ENCODE assay signal across 8 cellular contexts in genomic region chr22:35915477-35916013, GRCh38.
DNase-seq lines count a peak whose midpoint lies in the region; ATAC-seq and TF ChIP-seq lines count a peak whose summit lies in the region.

No MANE protein-coding gene starts in this region.

- peak overlapping the region; percentile 64 for H3K4me2 ChIP-seq in GM23338

- H3K9me3 Mint-ChIP-seq in GM23338 = no peaks in the 10 kb centered on the region

- peaks cover 5% of the 10 kb centered on the region for H3K27me3 Mint-ChIP-seq in GM23338 (ENCODE audit: insufficient read depth, low read depth, poor library complexity)

- H3K27ac ChIP-seq in GM23338 (ENCODE audit: low read depth) (peak overlapping the region; percentile 93), SJSA1 (peak overlapping the region; percentile 34; the same call in 1 of the 2 replicates), heart left ventricle (peak overlapping the region; percentile 57 to 91 (median 84)), sigmoid colon (peak overlapping the region; percentile 80 to 87 (median 86))

- no peaks in the 10 kb centered on the region for H3K36me3 Mint-ChIP-seq in GM23338 (ENCODE audit: low read depth)

- intact Hi-C loops in heart left ventricle (cut with DNase I) (loop anchor here (2.0 to 10.0 kb wide), 13 partner anchors 21 to 491 kb away; no protein-coding TSS in a partner anchor), sigmoid colon (cut with DNase I) (loop anchor here (2.0 to 5.0 kb wide), 2 partner anchors 173 to 289 kb away; no protein-coding TSS in a partner anchor)

- TF ChIP-seq POLR2A in heart left ventricle (IDR thresholded peaks at IDR 0.05) (no peak), sigmoid colon (IDR thresholded peaks at IDR 0.05) (no peak)

- H3K9me3 ChIP-seq in SJSA1 (replicated peaks) (no peaks in the 10 kb centered on the region), heart left ventricle (no peaks in the 10 kb centered on the region), sigmoid colon (no peaks in the 10 kb centered on the region)

- H3K36me3 ChIP-seq in GM23338 (ENCODE audit: insufficient read depth) (no peaks in the 10 kb centered on the region), SJSA1 (no peaks in the 10 kb centered on the region), heart left ventricle (no peaks in the 10 kb centered on the region), sigmoid colon (no peaks in the 10 kb centered on the region)

- DNase-seq in GM23338 (ENCODE audit: low spot score) = no peak
- peak in 1 of 2 experiments; percentile 37 for DNase-seq in SJSA1 (ENCODE audit: low read depth in 1 of 2, low spot score in 2 of 2)
- DNase-seq in heart left ventricle = no peak
- DNase-seq in sigmoid colon = no peak
- DNase-seq in ureter (ENCODE audit: low spot score) = no peak
- no peak for DNase-seq in germinal center (ENCODE audit: low spot score)

- ATAC-seq in GM23338 (peak; percentile 10), heart left ventricle (peak in 3 of 4 donors; percentile 3 to 9 (median 3)), GM18870 (IDR thresholded peaks at IDR 0.05; ENCODE audit: unreplicated experiment) (no peak), HG03097 (IDR thresholded peaks at IDR 0.05; ENCODE audit: low FRiP score, unreplicated experiment) (no peak)

- TF ChIP-seq EP300 in sigmoid colon (IDR thresholded peaks at IDR 0.05) = no peak

- H4K20me1 ChIP-seq in GM23338 (replicated peaks; ENCODE audit: insufficient read depth) = peaks cover 2% of the 10 kb centered on the region

- H2AFZ ChIP-seq in GM23338 = no peak overlapping the region

- H3K4me1 ChIP-seq in GM23338 (ENCODE audit: insufficient read depth) = peaks cover 42% of the 10 kb centered on the region
- H3K4me1 ChIP-seq in SJSA1 (replicated peaks) = peaks cover 26% of the 10 kb centered on the region
- peaks cover 12 to 97% (median 73%) of the 10 kb centered on the region in 12 donors for H3K4me1 ChIP-seq in heart left ventricle
- H3K4me1 ChIP-seq in sigmoid colon = peaks cover 0 to 95% (median 79%) of the 10 kb centered on the region in 4 donors

- H3K4me3 Mint-ChIP-seq in GM23338 = peak overlapping the region; percentile 77

- peak overlapping the region; percentile 92 for H3K27ac Mint-ChIP-seq in GM23338

- H3K27me3 ChIP-seq in GM23338 (ENCODE audit: insufficient read depth) (no peaks in the 10 kb centered on the region), SJSA1 (replicated peaks) (no peaks in the 10 kb centered on the region), heart left ventricle (no peaks in the 10 kb centered on the region), sigmoid colon (no peaks in the 10 kb centered on the region)

- WGBS in heart left ventricle, 4 donors = 7 to 17% (median 10%) methylated on average over 5 of the region's 5 CpGs
- WGBS in sigmoid colon, 2 donors = 16 to 22% methylated on average over 5 of the region's 5 CpGs

- peak overlapping the region; percentile 37 for H3K4me3 ChIP-seq in GM23338
- no peak overlapping the region for H3K4me3 ChIP-seq in SJSA1
- H3K4me3 ChIP-seq in heart left ventricle = peak overlapping the region in 9 of 12 donors; percentile 37 to 58 (median 48)
- peak overlapping the region in 3 of 4 donors; percentile 42 to 51 (median 51) for H3K4me3 ChIP-seq in sigmoid colon

- H3K4me1 Mint-ChIP-seq in GM23338 = peaks cover 58% of the 10 kb centered on the region

- no peaks in the 10 kb centered on the region for H3F3A ChIP-seq in GM23338 (replicated peaks; ENCODE audit: low read depth)

- TF ChIP-seq CTCF in GM23338 (conservative IDR thresholded peaks at IDR 0.05; ENCODE audit: low read depth in 2 of 2) (no peak), heart left ventricle (IDR thresholded peaks at IDR 0.05) (no peak), sigmoid colon (IDR thresholded peaks at IDR 0.05) (no peak)

- no peaks in the 10 kb centered on the region for H3K9me2 ChIP-seq in GM23338 (ENCODE audit: insufficient read depth)

- peaks cover 83% of the 10 kb centered on the region for H3K79me2 ChIP-seq in GM23338 (replicated peaks; ENCODE audit: insufficient read depth)

TF ChIP-seq in GM23338, 12 proteins besides CTCF, POLR2A, EP300 and RAD21:
- TF ChIP-seq, protein P1, sequence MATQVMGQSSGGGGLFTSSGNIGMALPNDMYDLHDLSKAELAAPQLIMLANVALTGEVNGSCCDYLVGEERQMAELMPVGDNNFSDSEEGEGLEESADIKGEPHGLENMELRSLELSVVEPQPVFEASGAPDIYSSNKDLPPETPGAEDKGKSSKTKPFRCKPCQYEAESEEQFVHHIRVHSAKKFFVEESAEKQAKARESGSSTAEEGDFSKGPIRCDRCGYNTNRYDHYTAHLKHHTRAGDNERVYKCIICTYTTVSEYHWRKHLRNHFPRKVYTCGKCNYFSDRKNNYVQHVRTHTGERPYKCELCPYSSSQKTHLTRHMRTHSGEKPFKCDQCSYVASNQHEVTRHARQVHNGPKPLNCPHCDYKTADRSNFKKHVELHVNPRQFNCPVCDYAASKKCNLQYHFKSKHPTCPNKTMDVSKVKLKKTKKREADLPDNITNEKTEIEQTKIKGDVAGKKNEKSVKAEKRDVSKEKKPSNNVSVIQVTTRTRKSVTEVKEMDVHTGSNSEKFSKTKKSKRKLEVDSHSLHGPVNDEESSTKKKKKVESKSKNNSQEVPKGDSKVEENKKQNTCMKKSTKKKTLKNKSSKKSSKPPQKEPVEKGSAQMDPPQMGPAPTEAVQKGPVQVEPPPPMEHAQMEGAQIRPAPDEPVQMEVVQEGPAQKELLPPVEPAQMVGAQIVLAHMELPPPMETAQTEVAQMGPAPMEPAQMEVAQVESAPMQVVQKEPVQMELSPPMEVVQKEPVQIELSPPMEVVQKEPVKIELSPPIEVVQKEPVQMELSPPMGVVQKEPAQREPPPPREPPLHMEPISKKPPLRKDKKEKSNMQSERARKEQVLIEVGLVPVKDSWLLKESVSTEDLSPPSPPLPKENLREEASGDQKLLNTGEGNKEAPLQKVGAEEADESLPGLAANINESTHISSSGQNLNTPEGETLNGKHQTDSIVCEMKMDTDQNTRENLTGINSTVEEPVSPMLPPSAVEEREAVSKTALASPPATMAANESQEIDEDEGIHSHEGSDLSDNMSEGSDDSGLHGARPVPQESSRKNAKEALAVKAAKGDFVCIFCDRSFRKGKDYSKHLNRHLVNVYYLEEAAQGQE (IDR thresholded peaks at IDR 0.05; ENCODE audit: unreplicated experiment) = no peak
- TF ChIP-seq JUNB (IDR thresholded peaks at IDR 0.05; ENCODE audit: unreplicated experiment) = no peak
- TF ChIP-seq NANOG (IDR thresholded peaks at IDR 0.05; ENCODE audit: borderline replicate concordance) = no peak
- TF ChIP-seq ETS1 (IDR thresholded peaks at IDR 0.05) = no peak
- TF ChIP-seq ZNF331 (CRISPR knock-in tag; IDR thresholded peaks at IDR 0.05; ENCODE audit: low read depth) = no peak
- no peak for TF ChIP-seq CREB1 (CRISPR knock-in tag; IDR thresholded peaks at IDR 0.05; ENCODE audit: low read depth)
- no peak for TF ChIP-seq ZNF114 (CRISPR knock-in tag; IDR thresholded peaks at IDR 0.05)
- TF ChIP-seq POLR2AphosphoS5 (IDR thresholded peaks at IDR 0.05; ENCODE audit: low read depth) = no peak

Comparison
In these comparisons a context has a peak if more than half of its experiments do, and no peak if none do; other contexts are left out.
1. ATAC-seq: peak in GM23338 (single experiment) and heart left ventricle (3 of 4); none in GM18870 (single experiment) and HG03097 (single experiment).
2. H3K27ac ChIP-seq: peak in every context shown above with its lines; median percentile 93 in GM23338; 86 in sigmoid colon; 84 in heart left ventricle; 34 in SJSA1.